In genomic region chr16:79284760-79285159, GRCh38 we compare ENCODE assay signal across 24 cellular contexts.
DNase-seq lines count a peak whose midpoint lies in the region; ATAC-seq and TF ChIP-seq lines count a peak whose summit lies in the region.
"Had no signal": no experiment of that assay in that cellular context is flagged by ENCODE, and none has a peak within 500 bp of the region (broad histone marks: within the 10 kb centered on the region; RNA-seq: fewer than 3 reads in every experiment).

No MANE protein-coding gene starts in this region.

- no peak for DNase-seq in activated T-cell treated with anti-CD3 and anti-CD28 coated beads, Interleukin-2, amount 50 U/mL, for 24 hours
- DNase-seq in activated T-cell treated with anti-CD3 and anti-CD28 coated beads, Interleukin-2, amount 50 U/mL, for 48 hours, result no peak
- no peak for DNase-seq in CD4-positive, alpha-beta memory T cell
- DNase-seq in T-cell (no peak), psoas muscle (no peak)
- DNase-seq in activated naive CD4-positive, alpha-beta T cell treated with anti-CD3 and anti-CD28 coated beads, Interleukin-2, amount 50 U/mL, for 72 hours (ENCODE audit: low spot score in 2 of 2), result no peak
- DNase-seq: 8988T, DMS53, EL, GF-D8, IMR-90, NCI-H1105, NCI-H146, NCI-H2029, NCI-H2227 treated with DMSO at 0.1 percent for 48 hours, NCI-H510A, NCI-H748 treated with DMSO at 0.1 percent for 48 hours, SJCRH30 had no signal

- H3K27me3 Mint-ChIP-seq in activated T-cell treated with anti-CD3 and anti-CD28 coated beads, Interleukin-2, amount 50 U/mL, for 24 hours, result peaks cover 10% of the 10 kb centered on the region
- no peaks in the 10 kb centered on the region for H3K27me3 Mint-ChIP-seq in CD4-positive, alpha-beta memory T cell
- peaks cover 0 to 9% of the 10 kb centered on the region in 2 donors for H3K27me3 Mint-ChIP-seq in T-cell

- 15 to 37% (median 23%) methylated on average over 7 of the region's 7 CpGs for WGBS in psoas muscle, 3 donors

- CTCF ChIA-PET in CD4-positive, alpha-beta memory T cell (lab: Charles Lee; ENCODE audit: partially characterized antibody), result interaction anchor here (1.7 to 7.6 kb wide), 3 partner anchors 14 to 317 kb away, joined by 3 to 109 read pairs (median 19); no protein-coding TSS in a partner anchor
- CTCF ChIA-PET in T-cell (lab: Charles Lee), result no interaction called here

- peaks cover 2% of the 10 kb centered on the region for H3K36me3 Mint-ChIP-seq in activated T-cell treated with anti-CD3 and anti-CD28 coated beads, Interleukin-2, amount 50 U/mL, for 24 hours (ENCODE audit: low read depth)
- H3K36me3 Mint-ChIP-seq in CD4-positive, alpha-beta memory T cell, result no peaks in the 10 kb centered on the region
- H3K36me3 Mint-ChIP-seq in T-cell, result no peaks in the 10 kb centered on the region
- peaks cover 6 to 17% of the 10 kb centered on the region in 2 donors for H3K36me3 Mint-ChIP-seq in activated naive CD4-positive, alpha-beta T cell treated with anti-CD3 and anti-CD28 coated beads, Interleukin-2, amount 50 U/mL, for 72 hours

- H3K4me1 Mint-ChIP-seq in activated T-cell treated with anti-CD3 and anti-CD28 coated beads, Interleukin-2, amount 50 U/mL, for 24 hours (ENCODE audit: low read depth), result peaks cover 74% of the 10 kb centered on the region
- H3K4me1 Mint-ChIP-seq in CD4-positive, alpha-beta memory T cell, result peaks cover 58 to 88% (median 75%) of the 10 kb centered on the region in 4 donors
- H3K4me1 Mint-ChIP-seq in T-cell, result peaks cover 52 to 70% (median 64%) of the 10 kb centered on the region in 3 donors

- H3K27ac Mint-ChIP-seq in activated T-cell treated with anti-CD3 and anti-CD28 coated beads, Interleukin-2, amount 50 U/mL, for 24 hours, result peak overlapping the region; percentile 10
- peak overlapping the region in 6 of 7 donors; percentile 15 to 90 (median 76) for H3K27ac Mint-ChIP-seq in CD4-positive, alpha-beta memory T cell
- H3K27ac Mint-ChIP-seq in T-cell, result peak overlapping the region; percentile 72 to 93
- no peak overlapping the region for H3K27ac Mint-ChIP-seq in activated naive CD4-positive, alpha-beta T cell treated with anti-CD3 and anti-CD28 coated beads, Interleukin-2, amount 50 U/mL, for 72 hours

- H3K4me1 ChIP-seq in CD4-positive, alpha-beta memory T cell (ENCODE audit: insufficient read depth, low read length), result peaks cover 80% of the 10 kb centered on the region
- H3K4me1 ChIP-seq in psoas muscle, result peaks cover 27% of the 10 kb centered on the region

- no peaks in the 10 kb centered on the region for H3K9me3 Mint-ChIP-seq in activated T-cell treated with anti-CD3 and anti-CD28 coated beads, Interleukin-2, amount 50 U/mL, for 24 hours
- peaks cover 0 to 4% (median 0%) of the 10 kb centered on the region in 8 donors for H3K9me3 Mint-ChIP-seq in CD4-positive, alpha-beta memory T cell
- no peaks in the 10 kb centered on the region for H3K9me3 Mint-ChIP-seq in T-cell
- H3K9me3 Mint-ChIP-seq in activated naive CD4-positive, alpha-beta T cell treated with anti-CD3 and anti-CD28 coated beads, Interleukin-2, amount 50 U/mL, for 72 hours, result peaks cover 0 to 5% of the 10 kb centered on the region in 2 donors

- no peaks in the 10 kb centered on the region for H3K27me3 ChIP-seq in CD4-positive, alpha-beta memory T cell (ENCODE audit: insufficient read depth, low read length)
- H3K27me3 ChIP-seq in psoas muscle (ENCODE audit: insufficient read depth in 3 of 3, low read length in 2 of 3), result no peaks in the 10 kb centered on the region
- H3K27me3 ChIP-seq: SJCRH30 had no signal

- H3K4me3 Mint-ChIP-seq in activated T-cell treated with anti-CD3 and anti-CD28 coated beads, Interleukin-2, amount 50 U/mL, for 24 hours, result no peak overlapping the region
- H3K4me3 Mint-ChIP-seq in CD4-positive, alpha-beta memory T cell, result peak overlapping the region in 5 of 8 donors; percentile 6 to 74 (median 31)
- H3K4me3 Mint-ChIP-seq in T-cell, result no peak overlapping the region

- no peaks in the 10 kb centered on the region for H3K9me3 ChIP-seq in CD4-positive, alpha-beta memory T cell (ENCODE audit: control insufficient read depth in 1 of 2, low read length in 2 of 2)
- no peaks in the 10 kb centered on the region for H3K9me3 ChIP-seq in psoas muscle
- H3K9me3 ChIP-seq: SJCRH30 had no signal

- POLR2A ChIA-PET in CD4-positive, alpha-beta memory T cell (lab: Charles Lee; ENCODE audit: partially characterized antibody), result interaction anchor here (1.1 to 8.8 kb wide), 5 partner anchors 11 to 315 kb away, joined by 3 to 146 read pairs (median 18); partner anchors contain the start of gene MAF
- POLR2A ChIA-PET in T-cell (lab: Charles Lee), result no interaction called here

- no peak for TF ChIP-seq CTCF in psoas muscle (IDR thresholded peaks at IDR 0.05)

- H3K27ac ChIP-seq in CD4-positive, alpha-beta memory T cell (ENCODE audit: low read depth, low read length), result no peak overlapping the region
- no peak overlapping the region for H3K27ac ChIP-seq in psoas muscle
- H3K27ac ChIP-seq: C4-2B, KMS-11, SJCRH30 had no signal

- no peak overlapping the region for H3K4me3 ChIP-seq in CD4-positive, alpha-beta memory T cell (ENCODE audit: low read length in 2 of 2)
- H3K4me3 ChIP-seq in psoas muscle, result no peak overlapping the region
- H3K4me3 ChIP-seq: SJCRH30 had no signal

- ATAC-seq in T-cell (replicated peaks in 1 of 4) (no peak), psoas muscle (peak; percentile 48 to 84 (median 75)), GM21786 (IDR thresholded peaks at IDR 0.05; ENCODE audit: unreplicated experiment) (no peak), HG03095 (IDR thresholded peaks at IDR 0.05; ENCODE audit: unreplicated experiment) (no peak)
- ATAC-seq in activated naive CD4-positive, alpha-beta T cell treated with anti-CD3 and anti-CD28 coated beads, Interleukin-2, amount 50 U/mL, for 72 hours, result no peak
- ATAC-seq: HCT116, Panc1 had no signal

- no peaks in the 10 kb centered on the region for H3K36me3 ChIP-seq in CD4-positive, alpha-beta memory T cell (ENCODE audit: insufficient read depth, low read length)
- H3K36me3 ChIP-seq in psoas muscle (ENCODE audit: insufficient read depth in 1 of 2, low read depth in 1 of 2), result no peaks in the 10 kb centered on the region
- H3K36me3 ChIP-seq: SJCRH30 had no signal

- intact Hi-C loops in CD4-positive, alpha-beta memory T cell (cut with micrococcal nuclease), result loop anchor here (10.0 kb wide), 1 partner anchor 1720 kb away; the partner anchor contains the start of genes CENPN and CMC2
- intact Hi-C loops in psoas muscle (cut with DNase I), result no loop called here

Comparison
In these comparisons a context has a peak if more than half of its experiments do, and no peak if none do; other contexts are left out.
1. H3K27ac Mint-ChIP-seq: peak in activated T-cell treated with anti-CD3 and anti-CD28 coated beads, Interleukin-2, amount 50 U/mL, for 24 hours (single experiment), CD4-positive, alpha-beta memory T cell (6 of 7) and T-cell (2 of 2); none in activated naive CD4-positive, alpha-beta T cell treated with anti-CD3 and anti-CD28 coated beads, Interleukin-2, amount 50 U/mL, for 72 hours (0 of 2).
2. H3K4me3 Mint-ChIP-seq: peak in CD4-positive, alpha-beta memory T cell (5 of 8); none in activated T-cell treated with anti-CD3 and anti-CD28 coated beads, Interleukin-2, amount 50 U/mL, for 24 hours (single experiment) and T-cell (0 of 3).
3. ATAC-seq: peak in psoas muscle (4 of 4); none in T-cell (0 of 4), activated naive CD4-positive, alpha-beta T cell treated with anti-CD3 and anti-CD28 coated beads, Interleukin-2, amount 50 U/mL, for 72 hours (0 of 2), GM21786 (single experiment) and HG03095 (single experiment).